Comparison of ENCODE assay signal across 7 cellular contexts in the genomic region with DNA sequence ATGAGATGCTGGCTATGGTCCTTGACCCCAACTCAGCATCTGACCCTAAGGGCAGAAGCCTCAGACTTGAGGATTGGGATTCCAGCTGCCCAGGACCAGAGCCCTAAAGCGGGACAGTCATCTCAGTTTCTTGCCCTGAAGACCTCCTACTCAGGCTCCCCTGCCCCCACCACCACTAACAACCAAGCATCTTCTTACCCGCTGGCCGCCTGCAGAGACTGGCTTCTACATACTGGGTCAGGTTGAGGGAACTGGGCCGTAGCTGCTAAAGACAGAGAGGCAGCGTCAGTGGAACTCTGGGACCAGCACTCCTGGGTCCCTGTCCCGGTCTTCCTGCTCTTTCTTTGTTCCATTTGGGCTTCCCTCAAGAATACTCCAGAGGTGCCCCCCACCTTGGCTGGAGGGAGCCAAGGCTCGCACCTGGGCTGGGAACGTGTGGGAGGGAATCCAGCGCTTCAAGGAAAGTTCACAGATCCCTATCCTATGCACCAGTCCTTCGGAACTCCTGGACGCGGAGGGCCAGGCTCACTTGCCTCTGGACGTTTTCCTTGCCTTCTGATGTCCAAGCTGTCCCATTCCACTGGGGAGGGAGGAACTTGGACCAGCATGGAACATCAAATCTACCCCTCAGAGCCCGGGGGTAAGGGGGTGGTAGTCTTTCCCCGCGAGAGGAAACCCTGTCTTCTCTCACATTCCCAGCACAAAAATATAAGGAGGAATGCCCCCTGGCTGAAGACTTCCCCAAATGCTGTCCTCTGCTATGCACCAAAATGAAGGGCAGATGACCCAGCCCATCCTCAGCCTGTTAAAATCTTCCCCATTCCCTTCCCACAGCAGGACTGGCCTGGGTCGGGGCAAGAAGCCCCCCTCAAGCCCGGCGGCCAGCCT. TPM values are rescaled to one million over a fixed set of nuclear protein-coding genes. Genes with fewer than 3 reads are reported as not detected.
A peak's percentile ranks its signal among the peaks of the same experiment; 100 is the strongest.
DNase-seq lines count a peak whose midpoint lies in the region; ATAC-seq and TF ChIP-seq lines count a peak whose summit lies in the region.
"Had no signal": no experiment of that assay in that cellular context is flagged by ENCODE, and none has a peak within 500 bp of the region (broad histone marks: within the 10 kb centered on the region; RNA-seq: fewer than 3 reads in every experiment).

No MANE protein-coding gene starts in this region.

- peaks cover 30 to 34% of the 10 kb centered on the region in 2 donors for H3K4me1 Mint-ChIP-seq in stimulated activated naive B cell treated with anti-CD40 and anti-IgM and Interleukin-4, amounts not matched to agents 10 μg/mL and 1 μg/mL and 100 μg/mL, for 72 hours

- peak overlapping the region; percentile 69 for H3K4me2 ChIP-seq in fibroblast of lung (ENCODE audit: extremely low read depth, insufficient read depth, low read length)

- H2AFZ ChIP-seq in fibroblast of lung (ENCODE audit: low read length): no peak overlapping the region

- no peak for DNase-seq in Panc1 (ENCODE audit: low read depth, low spot score)
- DNase-seq in fibroblast of lung (ENCODE audit: low read depth in 2 of 2): no peak
- DNase-seq in stimulated activated naive B cell treated with anti-CD40 and anti-IgM and Interleukin-4, amounts not matched to agents 10 μg/mL and 1 μg/mL and 100 μg/mL, for 72 hours: no peak
- no peak for DNase-seq in NCI-H1436 treated with DMSO at 0.1 percent for 48 hours (lab: John Stamatoyannopoulos, UW)
- DNase-seq in cerebellum (ENCODE audit: low spot score): no peak
- DNase-seq: NCI-H1105 had no signal

- H3K79me2 ChIP-seq in fibroblast of lung (ENCODE audit: control insufficient read depth, insufficient read depth, low read length): no peaks in the 10 kb centered on the region

- H3K9me3 ChIP-seq in Panc1 (ENCODE audit: control insufficient read depth, insufficient read depth, low read depth, low read length) (no peaks in the 10 kb centered on the region), fibroblast of lung (ENCODE audit: control insufficient read depth, insufficient read depth, low read depth, low read length) (no peaks in the 10 kb centered on the region)

- H3K27me3 Mint-ChIP-seq in stimulated activated naive B cell treated with anti-CD40 and anti-IgM and Interleukin-4, amounts not matched to agents 10 μg/mL and 1 μg/mL and 100 μg/mL, for 72 hours: peaks cover 0 to 7% of the 10 kb centered on the region in 2 donors

- H3K4me3 ChIP-seq in Panc1 (ENCODE audit: low read depth in 2 of 2, low read length in 2 of 2) (peak overlapping the region; percentile 65 to 72), fibroblast of lung (replicated peaks in 1 of 4; ENCODE audit: control extremely low read depth in 1 of 4, insufficient read depth in 1 of 4, low read depth in 3 of 4, low read length in 4 of 4) (peak overlapping the region; percentile 41 to 91 (median 66))

- CTCF ChIA-PET in Panc1 (lab: Charles Lee): no interaction called here

- intact Hi-C loops in Panc1 (cut with micrococcal nuclease; ENCODE audit: unreplicated experiment): no loop called here

- no peaks in the 10 kb centered on the region for H4K20me1 ChIP-seq in fibroblast of lung (ENCODE audit: control insufficient read depth, extremely low read depth, insufficient read depth, low read length)

- TF ChIP-seq CTCF in Panc1 (IDR thresholded peaks at IDR 0.05): no peak
- TF ChIP-seq CTCF in fibroblast of lung (conservative IDR thresholded peaks at IDR 0.05 in 1 of 2, IDR thresholded peaks at IDR 0.05 in 1 of 2; ENCODE audit: low read depth in 1 of 2, low read length in 2 of 2): peak; percentile 10 to 12

- in situ Hi-C loops in Panc1 (cut with HindIII; ENCODE audit: low pct_unique_long_range_greater_than_20kb, low sequenced_read_pairs): no loop called here

- no peaks in the 10 kb centered on the region for H3K9me3 Mint-ChIP-seq in stimulated activated naive B cell treated with anti-CD40 and anti-IgM and Interleukin-4, amounts not matched to agents 10 μg/mL and 1 μg/mL and 100 μg/mL, for 72 hours

- peaks cover 30% of the 10 kb centered on the region for H3K4me1 ChIP-seq in Panc1 (ENCODE audit: control insufficient read depth, insufficient read depth, low read length)
- H3K4me1 ChIP-seq in fibroblast of lung (ENCODE audit: control insufficient read depth, extremely low read depth, insufficient read depth, low read length): peaks cover 19% of the 10 kb centered on the region

- no peaks in the 10 kb centered on the region; the same call in 1 of the 2 replicates for H3K36me3 ChIP-seq in Panc1 (ENCODE audit: control insufficient read depth, insufficient read depth, low read length)
- peaks cover 2% of the 10 kb centered on the region for H3K36me3 ChIP-seq in fibroblast of lung (ENCODE audit: control insufficient read depth, insufficient read depth, low read length)

- ATAC-seq in Panc1 (0 out of 2 replicates have a peak, but pooled peaks have one; percentile 1), HG02678 (IDR thresholded peaks at IDR 0.05; ENCODE audit: unreplicated experiment) (no peak)
- ATAC-seq in stimulated activated naive B cell treated with anti-CD40 and anti-IgM and Interleukin-4, amounts not matched to agents 10 μg/mL and 1 μg/mL and 100 μg/mL, for 72 hours (replicated peaks): no peak

- H3K4me3 Mint-ChIP-seq in stimulated activated naive B cell treated with anti-CD40 and anti-IgM and Interleukin-4, amounts not matched to agents 10 μg/mL and 1 μg/mL and 100 μg/mL, for 72 hours: peak overlapping the region; percentile 66 to 80

- H3K27ac ChIP-seq in Panc1 (ENCODE audit: low read length) (peak overlapping the region; percentile 75), fibroblast of lung (ENCODE audit: insufficient read depth, low read length) (no peak overlapping the region)

- POLR2A ChIA-PET in Panc1 (lab: Charles Lee): no interaction called here

- H3K9ac ChIP-seq in fibroblast of lung (ENCODE audit: insufficient read depth, low read length): peak overlapping the region; percentile 58

- BruUV-seq in Panc1 (replicated peaks; lab: Mats Ljungman, UMichigan): no TSS peak

- H3K36me3 Mint-ChIP-seq in stimulated activated naive B cell treated with anti-CD40 and anti-IgM and Interleukin-4, amounts not matched to agents 10 μg/mL and 1 μg/mL and 100 μg/mL, for 72 hours: peaks cover 8 to 9% of the 10 kb centered on the region in 2 donors

- H3K27me3 ChIP-seq in Panc1 (ENCODE audit: control insufficient read depth, insufficient read depth, low read length) (no peaks in the 10 kb centered on the region), fibroblast of lung (ENCODE audit: control insufficient read depth, insufficient read depth, low read length) (no peaks in the 10 kb centered on the region)

- peak overlapping the region; percentile 21 for H3K27ac Mint-ChIP-seq in stimulated activated naive B cell treated with anti-CD40 and anti-IgM and Interleukin-4, amounts not matched to agents 10 μg/mL and 1 μg/mL and 100 μg/mL, for 72 hours

RNA-seq across cellular contexts. Expression of a gene that starts 0.8 kb away (rescaled TPM):
- total RNA-seq in Panc1 (2021; ENCODE audit: unreplicated experiment) (41.2 TPM), fibroblast of lung (26.7 and 51.4 TPM in 2 replicates), cerebellum (2.9 TPM)
- polyA plus RNA-seq in Panc1 (2012; ENCODE audit: insufficient read length): 40.7 TPM
- polyA plus RNA-seq in fibroblast of lung: 26.9 and 30.4 TPM in 2 replicates
- 38.1 and 47.4 TPM in 2 replicates for polyA plus RNA-seq in fibroblast of lung (2012)
- 83.5 and 87.1 TPM in 2 replicates for polyA minus RNA-seq in fibroblast of lung (ENCODE audit: low replicate concordance)

RNA-seq across cellular contexts. Expression of a gene that starts 24.2 kb away (rescaled TPM):
- 0.98 TPM for total RNA-seq in Panc1 (2021; ENCODE audit: unreplicated experiment)
- not detected for polyA plus RNA-seq in Panc1 (2012; ENCODE audit: insufficient read length)
- total RNA-seq in fibroblast of lung: 0.26 and 0.50 TPM in 2 replicates
- 0.15 and 0.20 TPM in 2 replicates for polyA plus RNA-seq in fibroblast of lung
- polyA plus RNA-seq in fibroblast of lung (2012): 0.22 and 0.38 TPM in 2 replicates
- not detected in 2 replicates for polyA minus RNA-seq in fibroblast of lung (ENCODE audit: low replicate concordance)
- total RNA-seq in cerebellum: not detected

RNA-seq across cellular contexts. Expression of a gene that starts 36.9 kb away (rescaled TPM):
- total RNA-seq in Panc1 (2021; ENCODE audit: unreplicated experiment) (54.6 TPM), fibroblast of lung (0.26 and 1.8 TPM in 2 replicates), cerebellum (5.1 TPM)
- polyA plus RNA-seq in Panc1 (2012; ENCODE audit: insufficient read length): 13.7 TPM
- 1.4 and 5.8 TPM in 2 replicates for polyA plus RNA-seq in fibroblast of lung
- polyA plus RNA-seq in fibroblast of lung (2012): 1.7 and 5.1 TPM in 2 replicates
- 11.3 and 27.3 TPM in 2 replicates for polyA minus RNA-seq in fibroblast of lung (ENCODE audit: low replicate concordance)

RNA-seq across cellular contexts. Expression of a gene that starts 50.5 kb away (rescaled TPM):
- 15.4 TPM for total RNA-seq in Panc1 (2021; ENCODE audit: unreplicated experiment)
- polyA plus RNA-seq in Panc1 (2012; ENCODE audit: insufficient read length): 12.5 TPM
- total RNA-seq in fibroblast of lung: 6.4 and 10.1 TPM in 2 replicates
- polyA plus RNA-seq in fibroblast of lung: 6.9 and 7.8 TPM in 2 replicates
- polyA plus RNA-seq in fibroblast of lung (2012): 5.5 and 7.9 TPM in 2 replicates
- polyA minus RNA-seq in fibroblast of lung (ENCODE audit: low replicate concordance): 3.7 and 10.6 TPM in 2 replicates
- 27.9 TPM for total RNA-seq in cerebellum

RNA-seq across cellular contexts. Expression of a gene that starts 50.7 kb away (rescaled TPM):
- 46.8 TPM for total RNA-seq in Panc1 (2021; ENCODE audit: unreplicated experiment)
- 29.9 TPM for polyA plus RNA-seq in Panc1 (2012; ENCODE audit: insufficient read length)
- total RNA-seq in fibroblast of lung: 14.6 and 16.8 TPM in 2 replicates
- polyA plus RNA-seq in fibroblast of lung: 7.3 and 10.6 TPM in 2 replicates
- polyA plus RNA-seq in fibroblast of lung (2012): 7.0 and 9.8 TPM in 2 replicates
- polyA minus RNA-seq in fibroblast of lung (ENCODE audit: low replicate concordance): 6.0 and 10.6 TPM in 2 replicates
- total RNA-seq in cerebellum: 24.6 TPM
